In the genomic region with DNA sequence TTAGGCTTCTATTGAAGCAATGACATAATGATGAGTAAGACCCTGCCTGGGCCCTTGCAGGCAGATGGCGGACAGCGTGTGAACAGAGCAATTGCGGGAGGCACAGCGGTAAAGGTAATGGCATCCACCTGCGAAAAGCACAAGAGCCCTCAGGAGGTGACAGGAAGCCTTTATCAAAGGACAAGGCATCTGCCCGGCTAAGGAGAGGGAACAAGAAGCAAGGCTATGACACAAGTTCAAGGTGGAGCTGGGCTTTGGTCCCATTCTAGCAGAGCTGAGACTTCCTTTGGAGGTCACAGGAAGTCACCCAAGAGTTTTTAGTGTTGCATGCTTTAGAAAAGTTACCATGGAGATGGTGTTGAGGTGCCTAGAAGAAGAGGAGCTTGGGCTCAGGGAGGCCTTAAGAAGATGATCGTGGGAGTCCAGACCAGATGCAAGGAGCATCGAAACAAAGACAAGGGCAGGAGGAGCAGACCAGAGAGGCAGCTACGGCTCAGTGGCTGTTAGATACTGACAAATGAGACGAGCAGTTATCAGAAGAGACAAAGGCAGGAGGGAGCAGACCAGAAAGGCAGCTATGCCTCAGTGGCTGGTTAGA, we compare ENCODE assay signal across 2 cellular contexts.
A peak's percentile ranks its signal among the peaks of the same experiment; 100 is the strongest.
TF ChIP-seq lines count a peak whose summit lies in the region.

No MANE protein-coding gene starts in this region.

TF ChIP-seq in GM23338, 12 proteins besides CTCF, POLR2A, EP300 and RAD21:
- TF ChIP-seq ZNF331 (CRISPR knock-in tag; IDR thresholded peaks at IDR 0.05; ENCODE audit: low read depth) (no peak), EZH2phosphoT487 (IDR thresholded peaks at IDR 0.05; ENCODE audit: unreplicated experiment) (no peak), NANOG (IDR thresholded peaks at IDR 0.05; ENCODE audit: borderline replicate concordance) (no peak), ZNF462 (CRISPR knock-in tag; IDR thresholded peaks at IDR 0.05) (no peak)

TF ChIP-seq in HepG2, 621 proteins besides CTCF, POLR2A, EP300 and RAD21:
- TF ChIP-seq ZBTB38 (CRISPR knock-in tag; IDR thresholded peaks at IDR 0.05): 0 out of 2 replicates have a peak, but pooled peaks have one; percentile 20
- TF ChIP-seq ADNP (CRISPR knock-in tag; IDR thresholded peaks at IDR 0.05): no peak
- TF ChIP-seq ZNF207 (IDR thresholded peaks at IDR 0.05; ENCODE audit: borderline replicate concordance): no peak
- no peak for TF ChIP-seq ZNF530 (CRISPR knock-in tag; IDR thresholded peaks at IDR 0.05; ENCODE audit: low read depth)
- TF ChIP-seq ZNF274 (CRISPR knock-in tag; IDR thresholded peaks at IDR 0.05): no peak
- TF ChIP-seq TRIM22 (IDR thresholded peaks at IDR 0.05): no peak
- TF ChIP-seq ZNF768 (CRISPR knock-in tag; IDR thresholded peaks at IDR 0.05): no peak
- peak; percentile 98 for TF ChIP-seq ZBTB33 (CRISPR knock-in tag; IDR thresholded peaks at IDR 0.05)
- TF ChIP-seq HIVEP1 (CRISPR knock-in tag; IDR thresholded peaks at IDR 0.05): no peak
- no peak for TF ChIP-seq SRSF4 (IDR thresholded peaks at IDR 0.05; ENCODE audit: low read depth, low read length, poor library complexity, severe bottlenecking)
- TF ChIP-seq SATB2 (CRISPR knock-in tag; IDR thresholded peaks at IDR 0.05): no peak
